Comparison of ENCODE assay signal across 21 cellular contexts in the genomic region with DNA sequence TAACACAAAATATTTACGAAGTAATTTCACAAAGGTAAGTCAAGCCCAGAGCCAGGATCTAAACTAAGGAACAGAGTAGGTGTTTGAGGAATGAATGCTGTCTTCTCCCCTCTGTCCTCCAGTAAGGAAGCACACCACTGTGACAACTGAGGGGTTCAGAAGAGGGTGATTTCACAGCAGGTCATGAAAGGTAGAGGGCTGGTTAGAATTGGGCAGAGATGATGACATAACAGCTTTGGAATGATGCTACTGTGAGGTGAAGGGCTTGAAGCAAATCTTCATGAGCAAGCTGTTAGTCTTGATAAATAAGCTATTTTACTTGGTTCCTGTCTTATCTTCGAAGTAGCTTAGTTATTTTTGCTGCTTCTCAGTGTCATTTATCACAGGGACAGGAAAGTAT.
"Had no signal": no experiment of that assay in that cellular context is flagged by ENCODE, and none has a peak within 500 bp of the region (broad histone marks: within the 10 kb centered on the region; RNA-seq: fewer than 3 reads in every experiment).

No MANE protein-coding gene starts in this region.

- H3K9me3 ChIP-seq: heart left ventricle, left ventricle myocardium inferior, lower lobe of right lung, neutrophil, suprapubic skin, thyroid gland, upper lobe of left lung, uterus had no signal

- H3K36me3 Mint-ChIP-seq: memory B cell, naive B cell had no signal

- DNase-seq: cortex of kidney; dorsolateral prefrontal cortex; effector CD8-positive, alpha-beta T cell; heart left ventricle; hippocampal formation; left ventricle myocardium inferior; lower lobe of right lung; naive B cell; nephron progenitor cell; posterior cingulate gyrus; right cardiac atrium; small intestine; stimulated activated CD4-positive, alpha-beta T cell treated with anti-CD3 and anti-CD28 coated beads, Interleukin-12 subunit alpha, Interleukin-12 subunit beta, amount 100 ng/mL, for 4 hours; stimulated activated naive CD4-positive, alpha-beta T cell treated with Interleukin-2 at 50 U/mL for 16 hours; thyroid gland; upper lobe of left lung; uterus had no signal

- H3K36me3 ChIP-seq: heart left ventricle, left ventricle myocardium inferior, lower lobe of right lung, neutrophil, suprapubic skin, thyroid gland, upper lobe of left lung, uterus had no signal

- H3K27ac ChIP-seq: dorsolateral prefrontal cortex, heart left ventricle, left ventricle myocardium inferior, lower lobe of right lung, neutrophil, suprapubic skin, thyroid gland, upper lobe of left lung, uterus had no signal

- H3K4me1 Mint-ChIP-seq: memory B cell, naive B cell had no signal

- H3K27ac Mint-ChIP-seq: memory B cell, naive B cell had no signal

- H3K9me3 Mint-ChIP-seq: memory B cell had no signal

- H3K27me3 ChIP-seq: heart left ventricle, neutrophil, suprapubic skin, thyroid gland, upper lobe of left lung, uterus had no signal

- ATAC-seq: esophagus mucosa, heart left ventricle, lower lobe of right lung, right cardiac atrium had no signal

- H3K4me3 ChIP-seq: dorsolateral prefrontal cortex, heart left ventricle, left ventricle myocardium inferior, lower lobe of right lung, suprapubic skin, thyroid gland, upper lobe of left lung, uterus had no signal

- H3K4me1 ChIP-seq: heart left ventricle, left ventricle myocardium inferior, lower lobe of right lung, suprapubic skin, thyroid gland, upper lobe of left lung, uterus had no signal

- H3K4me3 Mint-ChIP-seq: memory B cell, naive B cell, nephron progenitor cell had no signal
